In the genomic region with DNA sequence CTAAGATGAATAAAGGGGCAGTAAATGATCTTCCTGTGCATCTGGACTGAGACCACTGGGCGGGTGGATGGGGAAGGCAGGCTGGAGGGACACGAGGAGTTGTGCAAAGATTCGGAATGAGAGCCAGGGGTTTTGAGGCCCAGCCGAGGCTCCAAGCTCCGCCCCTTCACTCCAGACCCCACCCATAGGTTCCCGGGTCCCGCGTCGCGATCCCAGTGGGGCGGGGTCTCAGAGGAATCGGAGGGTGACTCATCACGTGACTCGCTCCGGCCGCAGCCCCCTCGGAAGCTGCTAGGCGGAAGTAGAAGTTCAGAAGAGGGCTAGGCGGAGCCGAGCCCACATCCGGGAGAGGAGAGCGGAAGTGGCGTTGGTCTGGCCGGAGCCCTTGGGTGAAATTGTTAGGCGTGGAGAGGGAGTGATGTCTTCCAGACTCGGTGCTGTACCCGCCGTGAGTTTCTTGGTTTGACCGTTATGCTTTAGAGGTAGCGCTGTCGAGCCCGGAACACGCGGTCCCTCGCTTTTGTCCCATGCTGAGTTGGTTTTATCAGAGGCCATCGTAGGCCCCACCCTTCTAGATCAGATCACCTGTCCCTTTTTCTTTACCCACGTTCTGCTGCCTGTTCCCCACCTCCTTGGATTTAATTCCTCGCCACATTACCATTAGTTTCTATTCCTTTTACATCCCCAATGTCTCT, we compare ENCODE assay signal across 1 cellular context.
TF ChIP-seq lines count a peak whose summit lies in the region.

A gene with protein sequence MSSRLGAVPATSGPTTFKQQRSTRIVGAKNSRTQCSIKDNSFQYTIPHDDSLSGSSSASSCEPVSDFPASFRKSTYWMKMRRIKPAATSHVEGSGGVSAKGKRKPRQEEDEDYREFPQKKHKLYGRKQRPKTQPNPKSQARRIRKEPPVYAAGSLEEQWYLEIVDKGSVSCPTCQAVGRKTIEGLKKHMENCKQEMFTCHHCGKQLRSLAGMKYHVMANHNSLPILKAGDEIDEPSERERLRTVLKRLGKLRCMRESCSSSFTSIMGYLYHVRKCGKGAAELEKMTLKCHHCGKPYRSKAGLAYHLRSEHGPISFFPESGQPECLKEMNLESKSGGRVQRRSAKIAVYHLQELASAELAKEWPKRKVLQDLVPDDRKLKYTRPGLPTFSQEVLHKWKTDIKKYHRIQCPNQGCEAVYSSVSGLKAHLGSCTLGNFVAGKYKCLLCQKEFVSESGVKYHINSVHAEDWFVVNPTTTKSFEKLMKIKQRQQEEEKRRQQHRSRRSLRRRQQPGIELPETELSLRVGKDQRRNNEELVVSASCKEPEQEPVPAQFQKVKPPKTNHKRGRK (plus strand): TSS at position 348 of the 695 bp plus-strand sequence. CDS start 71 bp downstream, at position 419.

TF ChIP-seq in HepG2, 621 proteins besides CTCF, POLR2A, EP300 and RAD21 (continued from another document and continues in another):
- TF ChIP-seq SYNCRIP (IDR thresholded peaks at IDR 0.05; ENCODE audit: insufficient read depth, low read depth, low read length) (no peak), KLF9 (CRISPR knock-in tag; IDR thresholded peaks at IDR 0.05; ENCODE audit: low read depth) (0 out of 2 replicates have a peak, but pooled peaks have one; percentile 43), SMAD3 (CRISPR knock-in tag; IDR thresholded peaks at IDR 0.05) (0 out of 2 replicates have a peak, but pooled peaks have one; percentile 83), MEIS1 (CRISPR knock-in tag; IDR thresholded peaks at IDR 0.05; ENCODE audit: borderline replicate concordance) (peak; percentile 34; the same call in 1 of the 2 replicates), ZNF367 (CRISPR knock-in tag; IDR thresholded peaks at IDR 0.05; ENCODE audit: borderline replicate concordance) (peak; percentile 49; the same call in 1 of the 2 replicates), GATAD1 (CRISPR knock-in tag; IDR thresholded peaks at IDR 0.05) (peak; percentile 88), SP2 (CRISPR knock-in tag; IDR thresholded peaks at IDR 0.05) (0 out of 2 replicates have a peak, but pooled peaks have one; percentile 59), ZFX (CRISPR knock-in tag; IDR thresholded peaks at IDR 0.05; ENCODE audit: low read depth) (peak; percentile 95), KAT2B (IDR thresholded peaks at IDR 0.05; ENCODE audit: borderline replicate concordance, low read depth, low read length) (no peak), U2AF1 (optimal IDR thresholded peaks at IDR 0.05; ENCODE audit: low read depth, low read length) (peak; percentile 82), SP1 (IDR thresholded peaks at IDR 0.05) (no peak), SP1 (CRISPR knock-in tag; IDR thresholded peaks at IDR 0.05) (peak; percentile 84), SMAD1 (CRISPR knock-in tag; IDR thresholded peaks at IDR 0.05; ENCODE audit: borderline replicate concordance, low read depth) (0 out of 2 replicates have a peak, but pooled peaks have one; percentile 71), SRSF4 (IDR thresholded peaks at IDR 0.05; ENCODE audit: low read depth, low read length, poor library complexity, severe bottlenecking) (no peak)
- TF ChIP-seq, protein P1, sequence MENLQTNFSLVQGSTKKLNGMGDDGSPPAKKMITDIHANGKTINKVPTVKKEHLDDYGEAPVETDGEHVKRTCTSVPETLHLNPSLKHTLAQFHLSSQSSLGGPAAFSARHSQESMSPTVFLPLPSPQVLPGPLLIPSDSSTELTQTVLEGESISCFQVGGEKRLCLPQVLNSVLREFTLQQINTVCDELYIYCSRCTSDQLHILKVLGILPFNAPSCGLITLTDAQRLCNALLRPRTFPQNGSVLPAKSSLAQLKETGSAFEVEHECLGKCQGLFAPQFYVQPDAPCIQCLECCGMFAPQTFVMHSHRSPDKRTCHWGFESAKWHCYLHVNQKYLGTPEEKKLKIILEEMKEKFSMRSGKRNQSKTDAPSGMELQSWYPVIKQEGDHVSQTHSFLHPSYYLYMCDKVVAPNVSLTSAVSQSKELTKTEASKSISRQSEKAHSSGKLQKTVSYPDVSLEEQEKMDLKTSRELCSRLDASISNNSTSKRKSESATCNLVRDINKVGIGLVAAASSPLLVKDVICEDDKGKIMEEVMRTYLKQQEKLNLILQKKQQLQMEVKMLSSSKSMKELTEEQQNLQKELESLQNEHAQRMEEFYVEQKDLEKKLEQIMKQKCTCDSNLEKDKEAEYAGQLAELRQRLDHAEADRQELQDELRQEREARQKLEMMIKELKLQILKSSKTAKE (CRISPR knock-in tag; IDR thresholded peaks at IDR 0.05; ENCODE audit: borderline replicate concordance): no peak
- TF ChIP-seq, protein P2, sequence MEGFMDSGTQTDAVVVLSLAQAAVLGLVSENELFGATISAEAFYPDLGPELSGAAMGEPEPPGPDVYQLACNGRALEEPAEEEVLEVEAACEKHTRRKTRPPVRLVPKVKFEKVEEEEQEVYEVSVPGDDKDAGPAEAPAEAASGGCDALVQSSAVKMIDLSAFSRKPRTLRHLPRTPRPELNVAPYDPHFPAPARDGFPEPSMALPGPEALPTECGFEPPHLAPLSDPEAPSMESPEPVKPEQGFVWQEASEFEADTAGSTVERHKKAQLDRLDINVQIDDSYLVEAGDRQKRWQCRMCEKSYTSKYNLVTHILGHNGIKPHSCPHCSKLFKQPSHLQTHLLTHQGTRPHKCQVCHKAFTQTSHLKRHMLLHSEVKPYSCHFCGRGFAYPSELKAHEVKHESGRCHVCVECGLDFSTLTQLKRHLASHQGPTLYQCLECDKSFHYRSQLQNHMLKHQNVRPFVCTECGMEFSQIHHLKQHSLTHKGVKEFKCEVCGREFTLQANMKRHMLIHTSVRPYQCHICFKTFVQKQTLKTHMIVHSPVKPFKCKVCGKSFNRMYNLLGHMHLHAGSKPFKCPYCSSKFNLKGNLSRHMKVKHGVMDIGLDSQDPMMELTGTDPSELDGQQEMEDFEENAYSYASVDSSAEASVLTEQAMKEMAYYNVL (CRISPR knock-in tag; IDR thresholded peaks at IDR 0.05; ENCODE audit: borderline replicate concordance): no peak
- TF ChIP-seq, protein P3, sequence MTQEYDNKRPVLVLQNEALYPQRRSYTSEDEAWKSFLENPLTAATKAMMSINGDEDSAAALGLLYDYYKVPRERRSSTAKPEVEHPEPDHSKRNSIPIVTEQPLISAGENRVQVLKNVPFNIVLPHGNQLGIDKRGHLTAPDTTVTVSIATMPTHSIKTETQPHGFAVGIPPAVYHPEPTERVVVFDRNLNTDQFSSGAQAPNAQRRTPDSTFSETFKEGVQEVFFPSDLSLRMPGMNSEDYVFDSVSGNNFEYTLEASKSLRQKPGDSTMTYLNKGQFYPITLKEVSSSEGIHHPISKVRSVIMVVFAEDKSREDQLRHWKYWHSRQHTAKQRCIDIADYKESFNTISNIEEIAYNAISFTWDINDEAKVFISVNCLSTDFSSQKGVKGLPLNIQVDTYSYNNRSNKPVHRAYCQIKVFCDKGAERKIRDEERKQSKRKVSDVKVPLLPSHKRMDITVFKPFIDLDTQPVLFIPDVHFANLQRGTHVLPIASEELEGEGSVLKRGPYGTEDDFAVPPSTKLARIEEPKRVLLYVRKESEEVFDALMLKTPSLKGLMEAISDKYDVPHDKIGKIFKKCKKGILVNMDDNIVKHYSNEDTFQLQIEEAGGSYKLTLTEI (CRISPR knock-in tag; conservative IDR thresholded peaks at IDR 0.05): no peak
- TF ChIP-seq, protein P4, sequence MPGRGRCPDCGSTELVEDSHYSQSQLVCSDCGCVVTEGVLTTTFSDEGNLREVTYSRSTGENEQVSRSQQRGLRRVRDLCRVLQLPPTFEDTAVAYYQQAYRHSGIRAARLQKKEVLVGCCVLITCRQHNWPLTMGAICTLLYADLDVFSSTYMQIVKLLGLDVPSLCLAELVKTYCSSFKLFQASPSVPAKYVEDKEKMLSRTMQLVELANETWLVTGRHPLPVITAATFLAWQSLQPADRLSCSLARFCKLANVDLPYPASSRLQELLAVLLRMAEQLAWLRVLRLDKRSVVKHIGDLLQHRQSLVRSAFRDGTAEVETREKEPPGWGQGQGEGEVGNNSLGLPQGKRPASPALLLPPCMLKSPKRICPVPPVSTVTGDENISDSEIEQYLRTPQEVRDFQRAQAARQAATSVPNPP (CRISPR knock-in tag; IDR thresholded peaks at IDR 0.05): peak; percentile 23; the same call in 1 of the 2 replicates
- TF ChIP-seq, protein P5, sequence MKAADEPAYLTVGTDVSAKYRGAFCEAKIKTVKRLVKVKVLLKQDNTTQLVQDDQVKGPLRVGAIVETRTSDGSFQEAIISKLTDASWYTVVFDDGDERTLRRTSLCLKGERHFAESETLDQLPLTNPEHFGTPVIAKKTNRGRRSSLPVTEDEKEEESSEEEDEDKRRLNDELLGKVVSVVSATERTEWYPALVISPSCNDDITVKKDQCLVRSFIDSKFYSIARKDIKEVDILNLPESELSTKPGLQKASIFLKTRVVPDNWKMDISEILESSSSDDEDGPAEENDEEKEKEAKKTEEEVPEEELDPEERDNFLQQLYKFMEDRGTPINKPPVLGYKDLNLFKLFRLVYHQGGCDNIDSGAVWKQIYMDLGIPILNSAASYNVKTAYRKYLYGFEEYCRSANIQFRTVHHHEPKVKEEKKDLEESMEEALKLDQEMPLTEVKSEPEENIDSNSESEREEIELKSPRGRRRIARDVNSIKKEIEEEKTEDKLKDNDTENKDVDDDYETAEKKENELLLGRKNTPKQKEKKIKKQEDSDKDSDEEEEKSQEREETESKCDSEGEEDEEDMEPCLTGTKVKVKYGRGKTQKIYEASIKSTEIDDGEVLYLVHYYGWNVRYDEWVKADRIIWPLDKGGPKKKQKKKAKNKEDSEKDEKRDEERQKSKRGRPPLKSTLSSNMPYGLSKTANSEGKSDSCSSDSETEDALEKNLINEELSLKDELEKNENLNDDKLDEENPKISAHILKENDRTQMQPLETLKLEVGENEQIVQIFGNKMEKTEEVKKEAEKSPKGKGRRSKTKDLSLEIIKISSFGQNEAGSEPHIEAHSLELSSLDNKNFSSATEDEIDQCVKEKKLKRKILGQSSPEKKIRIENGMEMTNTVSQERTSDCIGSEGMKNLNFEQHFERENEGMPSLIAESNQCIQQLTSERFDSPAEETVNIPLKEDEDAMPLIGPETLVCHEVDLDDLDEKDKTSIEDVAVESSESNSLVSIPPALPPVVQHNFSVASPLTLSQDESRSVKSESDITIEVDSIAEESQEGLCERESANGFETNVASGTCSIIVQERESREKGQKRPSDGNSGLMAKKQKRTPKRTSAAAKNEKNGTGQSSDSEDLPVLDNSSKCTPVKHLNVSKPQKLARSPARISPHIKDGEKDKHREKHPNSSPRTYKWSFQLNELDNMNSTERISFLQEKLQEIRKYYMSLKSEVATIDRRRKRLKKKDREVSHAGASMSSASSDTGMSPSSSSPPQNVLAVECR (CRISPR knock-in tag; IDR thresholded peaks at IDR 0.05; ENCODE audit: borderline replicate concordance): peak; percentile 91
- TF ChIP-seq, protein P6, sequence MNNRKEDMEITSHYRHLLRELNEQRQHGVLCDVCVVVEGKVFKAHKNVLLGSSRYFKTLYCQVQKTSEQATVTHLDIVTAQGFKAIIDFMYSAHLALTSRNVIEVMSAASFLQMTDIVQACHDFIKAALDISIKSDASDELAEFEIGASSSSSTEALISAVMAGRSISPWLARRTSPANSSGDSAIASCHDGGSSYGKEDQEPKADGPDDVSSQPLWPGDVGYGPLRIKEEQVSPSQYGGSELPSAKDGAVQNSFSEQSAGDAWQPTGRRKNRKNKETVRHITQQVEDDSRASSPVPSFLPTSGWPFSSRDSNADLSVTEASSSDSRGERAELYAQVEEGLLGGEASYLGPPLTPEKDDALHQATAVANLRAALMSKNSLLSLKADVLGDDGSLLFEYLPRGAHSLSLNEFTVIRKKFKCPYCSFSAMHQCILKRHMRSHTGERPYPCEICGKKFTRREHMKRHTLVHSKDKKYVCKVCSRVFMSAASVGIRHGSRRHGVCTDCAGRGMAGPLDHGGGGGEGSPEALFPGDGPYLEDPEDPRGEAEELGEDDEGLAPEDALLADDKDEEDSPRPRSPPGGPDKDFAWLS (CRISPR knock-in tag; IDR thresholded peaks at IDR 0.05; ENCODE audit: borderline replicate concordance): peak; percentile 55; the same call in 1 of the 2 replicates
- TF ChIP-seq, protein P7, sequence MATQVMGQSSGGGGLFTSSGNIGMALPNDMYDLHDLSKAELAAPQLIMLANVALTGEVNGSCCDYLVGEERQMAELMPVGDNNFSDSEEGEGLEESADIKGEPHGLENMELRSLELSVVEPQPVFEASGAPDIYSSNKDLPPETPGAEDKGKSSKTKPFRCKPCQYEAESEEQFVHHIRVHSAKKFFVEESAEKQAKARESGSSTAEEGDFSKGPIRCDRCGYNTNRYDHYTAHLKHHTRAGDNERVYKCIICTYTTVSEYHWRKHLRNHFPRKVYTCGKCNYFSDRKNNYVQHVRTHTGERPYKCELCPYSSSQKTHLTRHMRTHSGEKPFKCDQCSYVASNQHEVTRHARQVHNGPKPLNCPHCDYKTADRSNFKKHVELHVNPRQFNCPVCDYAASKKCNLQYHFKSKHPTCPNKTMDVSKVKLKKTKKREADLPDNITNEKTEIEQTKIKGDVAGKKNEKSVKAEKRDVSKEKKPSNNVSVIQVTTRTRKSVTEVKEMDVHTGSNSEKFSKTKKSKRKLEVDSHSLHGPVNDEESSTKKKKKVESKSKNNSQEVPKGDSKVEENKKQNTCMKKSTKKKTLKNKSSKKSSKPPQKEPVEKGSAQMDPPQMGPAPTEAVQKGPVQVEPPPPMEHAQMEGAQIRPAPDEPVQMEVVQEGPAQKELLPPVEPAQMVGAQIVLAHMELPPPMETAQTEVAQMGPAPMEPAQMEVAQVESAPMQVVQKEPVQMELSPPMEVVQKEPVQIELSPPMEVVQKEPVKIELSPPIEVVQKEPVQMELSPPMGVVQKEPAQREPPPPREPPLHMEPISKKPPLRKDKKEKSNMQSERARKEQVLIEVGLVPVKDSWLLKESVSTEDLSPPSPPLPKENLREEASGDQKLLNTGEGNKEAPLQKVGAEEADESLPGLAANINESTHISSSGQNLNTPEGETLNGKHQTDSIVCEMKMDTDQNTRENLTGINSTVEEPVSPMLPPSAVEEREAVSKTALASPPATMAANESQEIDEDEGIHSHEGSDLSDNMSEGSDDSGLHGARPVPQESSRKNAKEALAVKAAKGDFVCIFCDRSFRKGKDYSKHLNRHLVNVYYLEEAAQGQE (IDR thresholded peaks at IDR 0.05; ENCODE audit: borderline replicate concordance in 1 of 2, low read depth in 1 of 2, low read length in 2 of 2): peak in 1 of 2 experiments; percentile 24; a peak in 1 of 4 replicates
